7 cellular contexts compared by ENCODE assay signal in the genomic region with DNA sequence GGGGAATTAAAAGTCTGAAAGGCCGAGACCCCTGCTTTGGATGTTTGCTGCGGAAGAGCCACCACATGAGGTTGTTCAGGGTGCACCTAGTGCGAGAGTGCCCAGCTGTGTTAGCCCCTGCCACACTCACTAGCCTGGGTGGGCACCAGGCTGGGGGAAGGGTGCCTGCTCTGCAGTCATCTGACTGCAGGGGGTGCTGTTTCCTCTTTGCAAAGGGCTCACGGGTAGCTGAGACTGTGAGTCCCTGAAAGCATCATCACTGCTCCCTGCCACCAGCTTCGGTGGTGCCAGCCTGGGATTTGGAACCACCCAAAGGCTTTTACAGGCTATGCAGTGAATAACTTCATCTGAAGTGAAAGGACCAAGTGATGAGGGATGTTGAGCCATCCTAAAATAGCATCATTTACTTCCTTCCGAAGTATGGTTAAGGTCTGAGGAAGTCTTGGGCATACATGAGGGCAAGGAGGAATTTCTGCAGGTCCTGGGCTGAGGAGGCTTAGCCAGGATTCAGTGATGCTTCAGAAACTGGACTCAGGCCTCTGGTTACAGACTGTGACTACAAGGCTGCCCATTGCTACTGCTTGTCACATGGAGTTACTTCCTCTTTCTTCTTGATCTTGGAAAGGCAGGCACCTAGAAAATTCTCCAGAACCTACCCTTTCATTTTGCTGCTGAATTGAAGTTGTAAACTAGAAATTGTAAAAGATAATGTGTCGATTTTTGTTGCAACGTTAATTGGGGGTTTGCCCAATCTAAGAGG.
DNase-seq lines count a peak whose midpoint lies in the region; ATAC-seq and TF ChIP-seq lines count a peak whose summit lies in the region.

No MANE protein-coding gene starts in this region.

- H3K4me1 ChIP-seq in stomach (no peaks in the 10 kb centered on the region), ascending aorta (no peaks in the 10 kb centered on the region)

- WGBS in stomach, 5 donors = 46 to 70% (median 66%) methylated on average over 5 to 8 of the region's 8 CpGs

- intact Hi-C loops in stomach (cut with DNase I; ENCODE audit: low total_unique reads) = no loop called here
- intact Hi-C loops in ascending aorta (cut with DNase I) = no loop called here

- H3K36me3 ChIP-seq in kidney epithelial cell (ENCODE audit: control insufficient read depth, insufficient read depth, low read length) (no peaks in the 10 kb centered on the region), stomach (no peaks in the 10 kb centered on the region), ascending aorta (no peaks in the 10 kb centered on the region)

- H3K4me3 ChIP-seq in kidney epithelial cell (ENCODE audit: low read depth, low read length) = no peak overlapping the region
- no peak overlapping the region for H3K4me3 ChIP-seq in stomach
- H3K4me3 ChIP-seq in ascending aorta = no peak overlapping the region

- no peak overlapping the region for H3K27ac ChIP-seq in stomach
- H3K27ac ChIP-seq in ascending aorta = no peak overlapping the region

- TF ChIP-seq EP300 in stomach (IDR thresholded peaks at IDR 0.05) = no peak

- H3K9me3 ChIP-seq in stomach (no peaks in the 10 kb centered on the region), ascending aorta (no peaks in the 10 kb centered on the region)

- no peak for TF ChIP-seq POLR2A in stomach (IDR thresholded peaks at IDR 0.05)

- peak; percentile 60 for DNase-seq in NOMO-1 treated with DMSO at 0.1 percent for 48 hours (lab: John Stamatoyannopoulos, UW; ENCODE audit: unreplicated experiment)
- DNase-seq in kidney epithelial cell (ENCODE audit: low read depth) = no peak
- no peak for DNase-seq in NCI-H2171 (lab: John Stamatoyannopoulos, UW)
- DNase-seq in stomach = no peak
- no peak for DNase-seq in ascending aorta (ENCODE audit: low spot score in 2 of 2)

- peak; percentile 66 for TF ChIP-seq CTCF in GM12874 (IDR thresholded peaks at IDR 0.05; ENCODE audit: insufficient read depth, low read depth, low read length)
- TF ChIP-seq CTCF in kidney epithelial cell (IDR thresholded peaks at IDR 0.05; ENCODE audit: insufficient read depth, low read length, poor library complexity, severe bottlenecking) = peak; percentile 17
- TF ChIP-seq CTCF in stomach (IDR thresholded peaks at IDR 0.05) = no peak
- TF ChIP-seq CTCF in ascending aorta (IDR thresholded peaks at IDR 0.05) = no peak

- peak; percentile 82 for ATAC-seq in GM21526 (IDR thresholded peaks at IDR 0.05; ENCODE audit: low FRiP score, unreplicated experiment)

- H3K27me3 ChIP-seq in kidney epithelial cell (ENCODE audit: control insufficient read depth, insufficient read depth, low read length) = no peaks in the 10 kb centered on the region
- no peaks in the 10 kb centered on the region for H3K27me3 ChIP-seq in stomach
- no peaks in the 10 kb centered on the region for H3K27me3 ChIP-seq in ascending aorta

Comparison
In these comparisons a context has a peak if more than half of its experiments do, and no peak if none do; other contexts are left out.
1. CTCF ChIP-seq: peak in GM12874 (single experiment) and kidney epithelial cell (single experiment); none in stomach (0 of 7) and ascending aorta (0 of 3).